Comparison of ENCODE assay signal across 20 cellular contexts in genomic region chr13:99636306-99636705, GRCh38.
"Had no signal": no experiment of that assay in that cellular context is flagged by ENCODE, and none has a peak within 500 bp of the region (broad histone marks: within the 10 kb centered on the region; RNA-seq: fewer than 3 reads in every experiment).

No MANE protein-coding gene starts in this region.

- H3K27ac Mint-ChIP-seq: activated CD4-positive, alpha-beta T cell treated with anti-CD3 and anti-CD28 coated beads, Interleukin-2, amount 10 ng/mL, durations not matched to agents 7 days and 5 days; activated CD8-positive, alpha-beta T cell treated with anti-CD3 and anti-CD28 coated beads, Interleukin-2, amount 10 ng/mL, durations not matched to agents 7 days and 5 days; activated naive CD8-positive, alpha-beta T cell treated with anti-CD3 and anti-CD28 coated beads, Interleukin-2, amount 10 ng/mL, durations not matched to agents 7 days and 5 days; activated T-cell treated with anti-CD3 and anti-CD28 coated beads, Interleukin-2, amount 50 U/mL, for 24 hours; activated T-helper 2 cell treated with anti-CD3 and anti-CD28 coated beads, Interferon-gamma antibody, Interleukin-2, Interleukin-4, amounts not matched to agents 10 μg/mL and 5 μg/mL and 100 μg/mL, durations not matched to agents 14 hours and 24 hours and 36 hours; progenitor cell of endocrine pancreas had no signal

- ATAC-seq: activated CD4-positive, CD25-positive, alpha-beta regulatory T cell treated with anti-CD3 and anti-CD28 coated beads, Interleukin-2, amount 50 U/mL, for 24 hours; activated CD8-positive, alpha-beta T cell treated with anti-CD3 and anti-CD28 coated beads, Interleukin-2, amount 10 ng/mL, durations not matched to agents 7 days and 5 days; foreskin keratinocyte had no signal

- H3K27ac ChIP-seq: brain microvascular endothelial cell, dorsolateral prefrontal cortex, foreskin keratinocyte, thyroid gland had no signal

- H3K27me3 ChIP-seq: brain microvascular endothelial cell, dorsolateral prefrontal cortex, foreskin keratinocyte, thyroid gland had no signal

- H3K27me3 Mint-ChIP-seq: activated CD4-positive, alpha-beta T cell treated with anti-CD3 and anti-CD28 coated beads, Interleukin-2, amount 10 ng/mL, durations not matched to agents 7 days and 5 days; activated naive CD8-positive, alpha-beta T cell treated with anti-CD3 and anti-CD28 coated beads, Interleukin-2, amount 10 ng/mL, durations not matched to agents 7 days and 5 days; activated T-cell treated with anti-CD3 and anti-CD28 coated beads, Interleukin-2, amount 50 U/mL, for 24 hours; progenitor cell of endocrine pancreas had no signal

- H3K9me3 Mint-ChIP-seq: activated CD4-positive, alpha-beta T cell treated with anti-CD3 and anti-CD28 coated beads, Interleukin-2, amount 10 ng/mL, durations not matched to agents 7 days and 5 days; activated naive CD8-positive, alpha-beta T cell treated with anti-CD3 and anti-CD28 coated beads, Interleukin-2, amount 10 ng/mL, durations not matched to agents 7 days and 5 days; activated T-cell treated with anti-CD3 and anti-CD28 coated beads, Interleukin-2, amount 50 U/mL, for 24 hours; activated T-helper 2 cell treated with anti-CD3 and anti-CD28 coated beads, Interferon-gamma antibody, Interleukin-2, Interleukin-4, amounts not matched to agents 10 μg/mL and 5 μg/mL and 100 μg/mL, durations not matched to agents 14 hours and 24 hours and 36 hours; neural crest cell had no signal

- H3K4me3 Mint-ChIP-seq: activated CD4-positive, alpha-beta T cell treated with anti-CD3 and anti-CD28 coated beads, Interleukin-2, amount 10 ng/mL, durations not matched to agents 7 days and 5 days; activated CD8-positive, alpha-beta T cell treated with anti-CD3 and anti-CD28 coated beads, Interleukin-2, amount 10 ng/mL, durations not matched to agents 7 days and 5 days; activated naive CD8-positive, alpha-beta T cell treated with anti-CD3 and anti-CD28 coated beads, Interleukin-2, amount 10 ng/mL, durations not matched to agents 7 days and 5 days; activated T-cell treated with anti-CD3 and anti-CD28 coated beads, Interleukin-2, amount 50 U/mL, for 24 hours; neural crest cell had no signal

- H3K4me1 Mint-ChIP-seq: activated naive CD8-positive, alpha-beta T cell treated with anti-CD3 and anti-CD28 coated beads, Interleukin-2, amount 10 ng/mL, durations not matched to agents 7 days and 5 days; neural crest cell had no signal

- H3K36me3 Mint-ChIP-seq: activated naive CD8-positive, alpha-beta T cell treated with anti-CD3 and anti-CD28 coated beads, Interleukin-2, amount 10 ng/mL, durations not matched to agents 7 days and 5 days had no signal

- FAIRE-seq: colon, keratinocyte had no signal

- H3K36me3 ChIP-seq: brain microvascular endothelial cell, thyroid gland had no signal

- H3K4me1 ChIP-seq: foreskin keratinocyte, thyroid gland had no signal

- DNase-seq: activated CD4-positive, alpha-beta T cell treated with anti-CD3 and anti-CD28 coated beads, Interleukin-2, amount 10 ng/mL, durations not matched to agents 7 days and 5 days; activated CD8-positive, alpha-beta T cell treated with anti-CD3 and anti-CD28 coated beads, Interleukin-2, amount 10 ng/mL, durations not matched to agents 7 days and 5 days; activated naive CD4-positive, alpha-beta T cell treated with Interleukin-2 at 50 U/mL for 16 hours; activated naive CD8-positive, alpha-beta T cell treated with anti-CD3 and anti-CD28 coated beads, Interleukin-2, amount 10 ng/mL, durations not matched to agents 7 days and 5 days; activated T-cell treated with anti-CD3 and anti-CD28 coated beads, Interleukin-2, amount 50 U/mL, for 24 hours; anterior cingulate cortex; brain microvascular endothelial cell; central memory CD4-positive, alpha-beta T cell; dorsolateral prefrontal cortex; foreskin keratinocyte; hypothalamus; midbrain; stimulated activated naive CD4-positive, alpha-beta T cell; thyroid gland had no signal

- H3K4me3 ChIP-seq: dorsolateral prefrontal cortex, thyroid gland had no signal

- H3K9me3 ChIP-seq: thyroid gland had no signal
